9 cellular contexts compared by ENCODE assay signal in genomic region chr19:29837448-29837961, GRCh38. TPM values are rescaled to one million over a fixed set of nuclear protein-coding genes. Genes with fewer than 3 reads are reported as not detected.
DNase-seq lines count a peak whose midpoint lies in the region; ATAC-seq and TF ChIP-seq lines count a peak whose summit lies in the region.
"Had no signal": no experiment of that assay in that cellular context is flagged by ENCODE, and none has a peak within 500 bp of the region (broad histone marks: within the 10 kb centered on the region; RNA-seq: fewer than 3 reads in every experiment).

No MANE protein-coding gene starts in this region.

- H3K4me1 ChIP-seq in colonic mucosa, result no peaks in the 10 kb centered on the region

- H3K27me3 Mint-ChIP-seq in CD4-positive, alpha-beta T cell, result no peaks in the 10 kb centered on the region

- H3K4me1 Mint-ChIP-seq in CD4-positive, alpha-beta T cell (ENCODE audit: low read depth), result peaks cover 42% of the 10 kb centered on the region

- H3K36me3 ChIP-seq in H7 (replicated peaks; ENCODE audit: control insufficient read depth, insufficient read depth, low read length) (no peaks in the 10 kb centered on the region), colonic mucosa (no peaks in the 10 kb centered on the region)

- H3K4me3 Mint-ChIP-seq in CD4-positive, alpha-beta T cell, result peak overlapping the region; percentile 81

- CTCF ChIA-PET in CD4-positive, alpha-beta T cell (lab: Charles Lee), result no interaction called here

- H3K4me3 ChIP-seq in H7 (ENCODE audit: insufficient read depth, low read depth, low read length) (no peak overlapping the region), colonic mucosa (no peak overlapping the region)

- TF ChIP-seq CTCF in CD4-positive, alpha-beta T cell (IDR thresholded peaks at IDR 0.05), result no peak
- TF ChIP-seq CTCF in colonic mucosa (IDR thresholded peaks at IDR 0.05), result no peak

- H3K27ac ChIP-seq in CD4-positive, alpha-beta T cell (ENCODE audit: low read depth, low read length), result peak overlapping the region; percentile 47
- H3K27ac ChIP-seq in colonic mucosa, result no peak overlapping the region

- intact Hi-C loops in CD4-positive, alpha-beta T cell (cut with DNase I, micrococcal nuclease), result loop anchor here in 1 of 2 experiments (10.0 kb wide), 1 partner anchor 233 kb away; the partner anchor contains the start of gene POP4
- intact Hi-C loops in colonic mucosa (cut with DNase I), result no loop called here

- H3K27me3 ChIP-seq in CD4-positive, alpha-beta T cell (ENCODE audit: control insufficient read depth, insufficient read depth, low read length), result no peaks in the 10 kb centered on the region
- H3K27me3 ChIP-seq in H7 (ENCODE audit: control insufficient read depth, insufficient read depth, low read length) (peaks cover 6% of the 10 kb centered on the region; the same call in 1 of the 2 replicates), colonic mucosa (no peaks in the 10 kb centered on the region)

- H3K9me3 ChIP-seq in CD4-positive, alpha-beta T cell (ENCODE audit: control insufficient read depth, low read length), result no peaks in the 10 kb centered on the region
- H3K9me3 ChIP-seq in colonic mucosa, result no peaks in the 10 kb centered on the region

- DNase-seq in CD4-positive, alpha-beta T cell, result peak in 3 of 10 experiments; percentile 13 to 37 (median 23)
- peak; percentile 50 for DNase-seq in activated naive CD8-positive, alpha-beta T cell treated with anti-CD3 and anti-CD28 coated beads, Interleukin-2, amount 50 U/mL, for 16 hours (ENCODE audit: low read depth, low spot score)
- no peak for DNase-seq in H7
- no peak for DNase-seq in NCI-H446 treated with DMSO at 0.1 percent for 48 hours (lab: John Stamatoyannopoulos, UW)
- DNase-seq in colonic mucosa, result no peak
- DNase-seq in T-helper 9 cell, result no peak
- DNase-seq: MV-4-11 had no signal

- no peaks in the 10 kb centered on the region for H3K36me3 Mint-ChIP-seq in CD4-positive, alpha-beta T cell (ENCODE audit: low read depth)

- peak overlapping the region; percentile 92 for H3K27ac Mint-ChIP-seq in CD4-positive, alpha-beta T cell

- ATAC-seq in CD4-positive, alpha-beta T cell (ENCODE audit: poor library complexity), result peak; percentile 98
- ATAC-seq in GM19455 (IDR thresholded peaks at IDR 0.05; ENCODE audit: unreplicated experiment) (peak; percentile 77), HG03354 (IDR thresholded peaks at IDR 0.05; ENCODE audit: poor library complexity, severe bottlenecking, unreplicated experiment) (peak; percentile 89)

- no peaks in the 10 kb centered on the region for H3K9me3 Mint-ChIP-seq in CD4-positive, alpha-beta T cell

- POLR2A ChIA-PET in CD4-positive, alpha-beta T cell (lab: Charles Lee), result interaction anchor here (0.9 to 1.9 kb wide), 9 partner anchors 8 to 232 kb away, joined by 3 to 15 read pairs (median 7); partner anchors contain the start of genes C19orf12 and POP4

- H3K9ac ChIP-seq in colonic mucosa (ENCODE audit: low read depth in 2 of 2, low read length in 2 of 2), result no peak overlapping the region

RNA-seq across cellular contexts. Expression of gene CCNE1, which starts 25.7 kb away (rescaled TPM):
- 1 to 10 TPM; 4.9 to 5.6 TPM for total RNA-seq in CD4-positive, alpha-beta T cell
- total RNA-seq in H7 (2014; rRNA removed; shearing (Covaris generic)), result 50.3 and 60.9 TPM in 2 replicates
- 10 to 100 TPM in 1 of 2 donors, 1 to 10 TPM in 1; 5.1 to 10.6 TPM for total RNA-seq in colonic mucosa
